Comparison of ENCODE assay signal across 1 cellular context in the genomic region with DNA sequence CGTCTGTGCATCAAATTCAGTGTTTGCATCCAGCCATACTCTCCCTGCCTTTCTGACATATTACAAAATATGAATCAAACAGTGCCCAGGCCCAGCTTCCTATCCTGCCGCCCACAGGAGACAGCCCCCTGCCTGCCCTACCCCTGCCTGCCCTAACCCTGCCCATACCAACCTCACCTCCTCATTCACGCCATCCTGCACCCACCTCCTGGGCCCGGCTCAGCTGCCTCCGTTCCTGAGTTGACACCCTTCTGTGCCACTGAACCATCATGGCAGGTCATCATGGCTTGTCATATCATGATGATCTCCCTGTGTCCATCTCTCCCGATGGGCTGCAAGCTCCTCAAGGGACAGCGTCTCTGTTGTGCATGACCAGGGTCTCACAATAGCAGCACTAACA.
TF ChIP-seq lines count a peak whose summit lies in the region.

No MANE protein-coding gene starts in this region.

TF ChIP-seq in IMR-90, 13 proteins besides CTCF, POLR2A, EP300 and RAD21 (continued from another document):
- TF ChIP-seq, protein P1, sequence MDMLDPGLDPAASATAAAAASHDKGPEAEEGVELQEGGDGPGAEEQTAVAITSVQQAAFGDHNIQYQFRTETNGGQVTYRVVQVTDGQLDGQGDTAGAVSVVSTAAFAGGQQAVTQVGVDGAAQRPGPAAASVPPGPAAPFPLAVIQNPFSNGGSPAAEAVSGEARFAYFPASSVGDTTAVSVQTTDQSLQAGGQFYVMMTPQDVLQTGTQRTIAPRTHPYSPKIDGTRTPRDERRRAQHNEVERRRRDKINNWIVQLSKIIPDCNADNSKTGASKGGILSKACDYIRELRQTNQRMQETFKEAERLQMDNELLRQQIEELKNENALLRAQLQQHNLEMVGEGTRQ (IDR thresholded peaks at IDR 0.05; ENCODE audit: low read depth, low read length), result no peak
- no peak for TF ChIP-seq CEBPB (IDR thresholded peaks at IDR 0.05; ENCODE audit: low read depth, low read length)
- no peak for TF ChIP-seq BHLHE40 (IDR thresholded peaks at IDR 0.05; ENCODE audit: low read depth, low read length)
- no peak for TF ChIP-seq MAFK (IDR thresholded peaks at IDR 0.05; ENCODE audit: low read depth, low read length)
- TF ChIP-seq MAZ (IDR thresholded peaks at IDR 0.05; ENCODE audit: borderline replicate concordance, low read depth, low read length), result no peak
